In the genomic region with DNA sequence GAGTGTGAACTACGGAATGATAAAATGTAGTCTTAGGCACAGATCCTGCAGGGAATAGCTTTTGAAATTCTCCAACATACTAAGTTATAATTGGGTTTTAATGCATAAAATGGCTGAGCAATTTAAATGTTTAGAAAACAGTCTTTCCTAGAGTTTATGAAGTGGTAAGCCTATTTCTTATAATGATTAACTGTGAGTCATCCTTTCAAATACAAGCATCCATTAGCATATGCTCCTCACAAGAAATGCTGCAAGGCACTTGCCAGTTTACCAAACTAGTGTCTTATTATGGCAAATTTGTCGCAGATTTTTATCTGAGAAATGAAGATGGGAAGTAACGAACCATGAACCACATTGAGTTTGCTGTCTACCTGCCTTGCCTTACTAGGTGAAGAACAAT, we compare ENCODE assay signal across 24 cellular contexts.
"Had no signal": no experiment of that assay in that cellular context is flagged by ENCODE, and none has a peak within 500 bp of the region (broad histone marks: within the 10 kb centered on the region; RNA-seq: fewer than 3 reads in every experiment).

No MANE protein-coding gene starts in this region.

- H3K9me3 Mint-ChIP-seq: activated CD8-positive, alpha-beta T cell treated with anti-CD3 and anti-CD28 coated beads for 36 hours; central memory CD8-positive, alpha-beta T cell; WTC11 had no signal

- DNase-seq: activated CD4-positive, alpha-beta T cell treated with anti-CD3 and anti-CD28 coated beads for 1 hour; activated CD4-positive, alpha-beta T cell treated with anti-CD3 and anti-CD28 coated beads, Interleukin-2, amount 10 ng/mL, durations not matched to agents 7 days and 5 days; activated CD8-positive, alpha-beta T cell treated with anti-CD3 and anti-CD28 coated beads for 36 hours; activated naive CD4-positive, alpha-beta T cell; activated T-cell treated with anti-CD3 and anti-CD28 coated beads, Interleukin-2, amount 50 U/mL, for 72 hours; dermis blood vessel endothelial cell; effector CD4-positive, alpha-beta T cell; left cardiac atrium; left ventricle myocardium superior; mucosa of descending colon; posterior cingulate gyrus; right lobe of liver; stimulated activated CD4-positive, alpha-beta T cell treated with anti-CD3 and anti-CD28 coated beads, Interleukin-2, amount 100 ng/mL, for 48 hours; stimulated activated naive CD4-positive, alpha-beta T cell treated with Interleukin-2 at 50 U/mL for 16 hours; T-helper 17 cell had no signal

- H3K36me3 ChIP-seq: breast epithelium, right lobe of liver, tibial nerve had no signal

- H3K27ac ChIP-seq: breast epithelium, epithelial cell of prostate, right lobe of liver had no signal

- FAIRE-seq: colon, islet of Langerhans had no signal

- H3K4me1 Mint-ChIP-seq: activated CD4-positive, alpha-beta T cell treated with anti-CD3 and anti-CD28 coated beads, Interleukin-2, amount 10 ng/mL, durations not matched to agents 7 days and 5 days; central memory CD8-positive, alpha-beta T cell; T-helper 17 cell had no signal

- H3K9me3 ChIP-seq: breast epithelium, mucosa of descending colon, right lobe of liver, tibial nerve had no signal

- H3K4me3 ChIP-seq: breast epithelium, mucosa of descending colon, right lobe of liver, tibial nerve had no signal

- H3K27me3 Mint-ChIP-seq: activated CD4-positive, alpha-beta T cell treated with anti-CD3 and anti-CD28 coated beads, Interleukin-2, amount 10 ng/mL, durations not matched to agents 7 days and 5 days; activated CD8-positive, alpha-beta T cell treated with anti-CD3 and anti-CD28 coated beads for 36 hours; central memory CD8-positive, alpha-beta T cell; natural killer cell treated with Interleukin-12 subunit alpha and Interleukin-12 subunit beta and Interleukin-15 and Interleukin-18, amount 100 ng/mL, for 72 hours; T-helper 17 cell had no signal

- H3K27ac Mint-ChIP-seq: activated CD4-positive, alpha-beta T cell treated with anti-CD3 and anti-CD28 coated beads, Interleukin-2, amount 10 ng/mL, durations not matched to agents 7 days and 5 days; activated CD8-positive, alpha-beta T cell treated with anti-CD3 and anti-CD28 coated beads for 36 hours; activated naive CD4-positive, alpha-beta T cell treated with anti-CD3 and anti-CD28 coated beads, Interleukin-2, amount 50 U/mL, for 72 hours; activated T-cell treated with anti-CD3 and anti-CD28 coated beads, Interleukin-2, amount 50 U/mL, for 72 hours; natural killer cell treated with Interleukin-12 subunit alpha and Interleukin-12 subunit beta and Interleukin-15 and Interleukin-18, amount 100 ng/mL, for 72 hours; T-helper 17 cell; WTC11 had no signal

- H3K36me3 Mint-ChIP-seq: activated naive CD4-positive, alpha-beta T cell treated with anti-CD3 and anti-CD28 coated beads, Interleukin-2, amount 50 U/mL, for 72 hours; natural killer cell treated with Interleukin-12 subunit alpha and Interleukin-12 subunit beta and Interleukin-15 and Interleukin-18, amount 100 ng/mL, for 72 hours; WTC11 had no signal

- H3K27me3 ChIP-seq: breast epithelium, right lobe of liver, tibial nerve had no signal

- H3K4me1 ChIP-seq: breast epithelium, right lobe of liver, tibial nerve had no signal

- H3K4me3 Mint-ChIP-seq: activated CD4-positive, alpha-beta T cell treated with anti-CD3 and anti-CD28 coated beads, Interleukin-2, amount 10 ng/mL, durations not matched to agents 7 days and 5 days; activated CD8-positive, alpha-beta T cell treated with anti-CD3 and anti-CD28 coated beads for 36 hours; activated T-cell treated with anti-CD3 and anti-CD28 coated beads, Interleukin-2, amount 50 U/mL, for 72 hours; central memory CD8-positive, alpha-beta T cell; natural killer cell treated with Interleukin-12 subunit alpha and Interleukin-12 subunit beta and Interleukin-15 and Interleukin-18, amount 100 ng/mL, for 72 hours; T-helper 17 cell; WTC11 had no signal
